21 cellular contexts compared by ENCODE assay signal in genomic region chr2:133255363-133255762, GRCh38.
"Had no signal": no experiment of that assay in that cellular context is flagged by ENCODE, and none has a peak within 500 bp of the region (broad histone marks: within the 10 kb centered on the region; RNA-seq: fewer than 3 reads in every experiment).

No MANE protein-coding gene starts in this region.

- DNase-seq: activated CD4-positive, alpha-beta T cell treated with anti-CD3 and anti-CD28 coated beads for 4 hours; activated CD8-positive, alpha-beta memory T cell treated with anti-CD3 and anti-CD28 coated beads, Interleukin-2, amount 50 U/mL, for 48 hours; activated CD8-positive, alpha-beta T cell treated with anti-CD3 and anti-CD28 coated beads for 36 hours; activated naive CD4-positive, alpha-beta T cell treated with anti-CD3 and anti-CD28 coated beads, Interleukin-2, amount 50 U/mL, for 16 hours; activated naive CD8-positive, alpha-beta T cell treated with anti-CD3 and anti-CD28 coated beads, Interleukin-2, amount 10 ng/mL, durations not matched to agents 7 days and 5 days; activated T-cell treated with anti-CD3 and anti-CD28 coated beads, Interleukin-2, amount 50 U/mL, for 1 hour; adrenal gland; Karpas-422; MM.1S; NCI-H1105; NCI-H1436; NCI-H1694 treated with DMSO at 0.1 percent for 48 hours; NCI-H2081; NCI-H2171 treated with DMSO at 0.1 percent for 48 hours; NCI-H226; NCI-H526; NCI-H82; Right ventricle myocardium superior had no signal

- H3K4me3 ChIP-seq: adrenal gland, K562, SJSA1 had no signal

- H3K36me3 ChIP-seq: adrenal gland, SJSA1 had no signal

- H3K27me3 ChIP-seq: adrenal gland, SJSA1 had no signal

- H3K9me3 ChIP-seq: adrenal gland, SJSA1 had no signal

- H3K4me1 ChIP-seq: adrenal gland had no signal

- H3K27ac ChIP-seq: adrenal gland, RWPE1, SJSA1 had no signal
